ENCODE assay signal across 21 cellular contexts in the genomic region with DNA sequence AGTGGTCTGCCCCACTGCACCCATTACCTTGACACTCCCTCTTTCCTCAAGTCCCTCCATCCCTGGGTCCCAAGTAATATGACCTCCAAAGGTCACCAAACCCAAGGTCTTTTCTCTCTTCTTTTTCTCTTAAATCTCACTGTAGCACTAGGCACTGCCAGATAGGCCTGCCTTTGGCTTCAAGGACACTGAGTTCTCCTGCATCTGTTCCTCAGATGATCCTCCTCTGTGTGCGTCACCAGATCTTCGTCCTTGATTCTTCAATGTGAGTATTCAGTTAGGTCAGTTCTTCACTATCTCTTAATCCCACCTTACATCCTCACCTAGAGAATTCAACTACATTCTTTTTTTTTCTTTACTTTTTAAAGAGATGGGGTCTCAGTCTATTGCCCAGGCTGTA.
DNase-seq lines count a peak whose midpoint lies in the region; ATAC-seq, FAIRE-seq and TF ChIP-seq lines count a peak whose summit lies in the region.
"Had no signal": no experiment of that assay in that cellular context is flagged by ENCODE, and none has a peak within 500 bp of the region (broad histone marks: within the 10 kb centered on the region; RNA-seq: fewer than 3 reads in every experiment).

No MANE protein-coding gene starts in this region.

- H3F3A ChIP-seq in Loucy (ENCODE audit: low read depth) = peaks cover 12% of the 10 kb centered on the region; the same call in 1 of the 2 replicates

- H3K9me1 ChIP-seq in K562 (ENCODE audit: control insufficient read depth, insufficient read depth, low read length) = peaks cover 4% of the 10 kb centered on the region

- peaks cover 32% of the 10 kb centered on the region for H3K4me1 Mint-ChIP-seq in CD8-positive, alpha-beta T cell (ENCODE audit: low read depth)

- H3K36me3 ChIP-seq in BLaER1 = peaks cover 28% of the 10 kb centered on the region
- H3K36me3 ChIP-seq in CD8-positive, alpha-beta T cell (ENCODE audit: insufficient read depth, low read length) = no peaks in the 10 kb centered on the region
- H3K36me3 ChIP-seq in Loucy (ENCODE audit: insufficient read depth, low read length) = peaks cover 27% of the 10 kb centered on the region; the same call in 1 of the 2 replicates
- H3K36me3 ChIP-seq in K562 (ENCODE audit: control insufficient read depth, insufficient read depth, low read length) = peaks cover 59% of the 10 kb centered on the region

- DNase-seq in CD8-positive, alpha-beta T cell = no peak
- DNase-seq in K562 (ENCODE audit: extremely low read depth in 1 of 4, low spot score in 3 of 4) = peak in 2 of 4 experiments; percentile 20 to 25
- DNase-seq in retina = no peak
- no peak for DNase-seq in stimulated activated CD4-positive, alpha-beta T cell treated with anti-CD3 and anti-CD28 coated beads, Interleukin-4, amount 100 ng/mL, for 24 hours
- DNase-seq: body of pancreas; hippocampal formation; IMR-90; NCI-H187 treated with DMSO at 0.1 percent for 48 hours; NCI-H446; posterior cingulate gyrus; stimulated activated CD4-positive, alpha-beta T cell treated with anti-CD3 and anti-CD28 coated beads, Interleukin-2, amount 100 ng/mL, for 48 hours; substantia nigra had no signal

- no peak for TF ChIP-seq POLR2A in K562 (conservative IDR thresholded peaks at IDR 0.05)

- H3K4me2 ChIP-seq in BLaER1 = peak overlapping the region; percentile 62
- peak overlapping the region; percentile 72 for H3K4me2 ChIP-seq in Loucy (ENCODE audit: low read depth, low read length, poor library complexity, severe bottlenecking)
- no peak overlapping the region for H3K4me2 ChIP-seq in K562 (ENCODE audit: insufficient read depth, low read length)

- no peak overlapping the region for H2AFZ ChIP-seq in Loucy (ENCODE audit: low read length)
- no peak overlapping the region for H2AFZ ChIP-seq in K562 (ENCODE audit: low read depth, low read length)

- H3K27me3 ChIP-seq in BLaER1 (no peaks in the 10 kb centered on the region), Loucy (ENCODE audit: insufficient read depth, low read length, poor library complexity, severe bottlenecking) (no peaks in the 10 kb centered on the region), K562 (ENCODE audit: control insufficient read depth in 2 of 2, insufficient read depth in 2 of 2, low read length in 2 of 2) (no peaks in the 10 kb centered on the region)
- H3K27me3 ChIP-seq in CD8-positive, alpha-beta T cell (ENCODE audit: insufficient read depth, low read length) = no peaks in the 10 kb centered on the region
- H3K27me3 ChIP-seq: body of pancreas, vagina had no signal

- H3K27ac Mint-ChIP-seq in CD8-positive, alpha-beta T cell = peak overlapping the region; percentile 84

- H4K20me1 ChIP-seq in BLaER1 (no peaks in the 10 kb centered on the region), Loucy (ENCODE audit: insufficient read depth, low read length, poor library complexity, severe bottlenecking) (no peaks in the 10 kb centered on the region), K562 (replicated peaks; ENCODE audit: control insufficient read depth, insufficient read depth, low read length) (no peaks in the 10 kb centered on the region)

- no peaks in the 10 kb centered on the region for H3K9me2 ChIP-seq in Loucy (replicated peaks; ENCODE audit: low read depth, low read length)

- in situ Hi-C loops in K562 (cut with MboI) = no loop called here

- intact Hi-C loops in CD8-positive, alpha-beta T cell (cut with DNase I, micrococcal nuclease) = no loop called here
- intact Hi-C loops in K562 (cut with micrococcal nuclease) = no loop called here

- no peak for ATAC-seq in CD8-positive, alpha-beta T cell
- ATAC-seq in K562 (peak; percentile 39), HG03196 (IDR thresholded peaks at IDR 0.05; ENCODE audit: unreplicated experiment) (no peak)
- ATAC-seq: body of pancreas, Right ventricle myocardium inferior had no signal

- peaks cover 74% of the 10 kb centered on the region for H3K36me3 Mint-ChIP-seq in CD8-positive, alpha-beta T cell

- no peak for TF ChIP-seq EP300 in K562 (IDR thresholded peaks at IDR 0.05; ENCODE audit: low read length)

- 61% methylated on average over 2 of the region's 2 CpGs for WGBS in K562 (ENCODE audit: insufficient coverage, low coverage, missing lambda C conversion rate)

- H3K9me3 Mint-ChIP-seq in CD8-positive, alpha-beta T cell = no peaks in the 10 kb centered on the region

- H3K9me3 ChIP-seq in BLaER1 (peaks cover 9% of the 10 kb centered on the region; the same call in 1 of the 2 replicates), Loucy (ENCODE audit: insufficient read depth, low read depth, low read length) (no peaks in the 10 kb centered on the region; the same call in 1 of the 2 replicates), K562 (replicated peaks; ENCODE audit: control insufficient read depth, insufficient read depth, low read depth, low read length) (no peaks in the 10 kb centered on the region)
- H3K9me3 ChIP-seq in CD8-positive, alpha-beta T cell (ENCODE audit: low read length) = no peaks in the 10 kb centered on the region
- H3K9me3 ChIP-seq: body of pancreas, vagina had no signal

- peaks cover 41% of the 10 kb centered on the region for H3K4me1 ChIP-seq in BLaER1
- peaks cover 8% of the 10 kb centered on the region for H3K4me1 ChIP-seq in CD8-positive, alpha-beta T cell (ENCODE audit: insufficient read depth, low read length)
- H3K4me1 ChIP-seq in Loucy (ENCODE audit: insufficient read depth, low read length, poor library complexity, severe bottlenecking) = peaks cover 71% of the 10 kb centered on the region
- peaks cover 0 to 9% of the 10 kb centered on the region in 2 experiments; a peak in 3 of 5 replicates for H3K4me1 ChIP-seq in K562 (replicated peaks in 1 of 2; ENCODE audit: control insufficient read depth in 2 of 2, insufficient read depth in 2 of 2, low read length in 2 of 2)
- H3K4me1 ChIP-seq: body of pancreas, vagina had no signal

- no peak for TF ChIP-seq CTCF in CD8-positive, alpha-beta T cell (IDR thresholded peaks at IDR 0.05)
- no peak for TF ChIP-seq CTCF in Loucy (conservative IDR thresholded peaks at IDR 0.05; ENCODE audit: low read length)
- TF ChIP-seq CTCF in K562 (IDR thresholded peaks at IDR 0.05 in 2 of 3, conservative IDR thresholded peaks at IDR 0.05 in 1 of 3; ENCODE audit: insufficient read depth in 2 of 3, low read depth in 1 of 3, low read length in 3 of 3) = no peak

- H3K27ac ChIP-seq in BLaER1 = peak overlapping the region; percentile 13; the same call in 1 of the 2 replicates
- no peak overlapping the region for H3K27ac ChIP-seq in CD8-positive, alpha-beta T cell (ENCODE audit: low read depth, low read length)
- 0 out of 3 replicates have a peak overlapping the region, but pooled peaks have one; percentile 5 for H3K27ac ChIP-seq in K562 (ENCODE audit: extremely low read depth, low read depth, low read length)
- H3K27ac ChIP-seq: body of pancreas, coronary artery, skin epidermis, vagina had no signal

- no peak for FAIRE-seq in K562 (lab: Jason Lieb, UNC)
- FAIRE-seq: keratinocyte had no signal

- BruUV-seq in K562 (replicated peaks; lab: Mats Ljungman, UMichigan) = no TSS peak

- no peaks in the 10 kb centered on the region for H3K27me3 Mint-ChIP-seq in CD8-positive, alpha-beta T cell (ENCODE audit: low read depth)

- POLR2A ChIA-PET in CD8-positive, alpha-beta T cell (lab: Charles Lee) = no interaction called here
- POLR2A ChIA-PET in K562 (lab: Yijun Ruan, JAX) = no interaction called here

- no peak overlapping the region for H3K4me3 ChIP-seq in BLaER1
- H3K4me3 ChIP-seq in CD8-positive, alpha-beta T cell (ENCODE audit: low read depth, low read length) = no peak overlapping the region
- peak overlapping the region; percentile 56 for H3K4me3 ChIP-seq in Loucy (ENCODE audit: low read length, poor library complexity, severe bottlenecking)
- H3K4me3 ChIP-seq in K562 = no peak overlapping the region
- H3K4me3 ChIP-seq: body of pancreas, coronary artery, lung, skin epidermis, vagina had no signal

- peak overlapping the region; percentile 4 for H3K4me3 Mint-ChIP-seq in CD8-positive, alpha-beta T cell

- H3K79me2 ChIP-seq in Loucy (ENCODE audit: insufficient read depth, low read length) = peaks cover 19% of the 10 kb centered on the region; the same call in 1 of the 2 replicates
- H3K79me2 ChIP-seq in K562 (ENCODE audit: control insufficient read depth, insufficient read depth, low read length) = no peaks in the 10 kb centered on the region; the same call in 2 of the 3 replicates

- TF ChIP-seq RAD21 in K562 (CRISPR knock-in tag; conservative IDR thresholded peaks at IDR 0.05 in 1 of 2, IDR thresholded peaks at IDR 0.05 in 1 of 2) = no peak

- CTCF ChIA-PET in CD8-positive, alpha-beta T cell (lab: Charles Lee) = no interaction called here
- CTCF ChIA-PET in K562 (lab: Yijun Ruan, JAX; ENCODE audit: low intra/inter-chr PET ratio) = no interaction called here

- H3K9ac ChIP-seq in BLaER1 = no peak overlapping the region
- peak overlapping the region; percentile 56 for H3K9ac ChIP-seq in Loucy (ENCODE audit: low read depth, low read length, poor library complexity, severe bottlenecking)
- no peak overlapping the region for H3K9ac ChIP-seq in K562 (ENCODE audit: insufficient read depth in 1 of 2, low read depth in 2 of 2, low read length in 2 of 2)

TF ChIP-seq in K562, 482 proteins besides CTCF, POLR2A, EP300 and RAD21 (continues in another document):
- TF ChIP-seq ETV6 (IDR thresholded peaks at IDR 0.05; ENCODE audit: borderline replicate concordance in 1 of 2, low read depth in 2 of 2, low read length in 1 of 2) (no peak), ETV6 (CRISPR knock-in tag; IDR thresholded peaks at IDR 0.05; ENCODE audit: borderline replicate concordance) (no peak), RFX1 (IDR thresholded peaks at IDR 0.05) (no peak)
- TF ChIP-seq, protein P1, sequence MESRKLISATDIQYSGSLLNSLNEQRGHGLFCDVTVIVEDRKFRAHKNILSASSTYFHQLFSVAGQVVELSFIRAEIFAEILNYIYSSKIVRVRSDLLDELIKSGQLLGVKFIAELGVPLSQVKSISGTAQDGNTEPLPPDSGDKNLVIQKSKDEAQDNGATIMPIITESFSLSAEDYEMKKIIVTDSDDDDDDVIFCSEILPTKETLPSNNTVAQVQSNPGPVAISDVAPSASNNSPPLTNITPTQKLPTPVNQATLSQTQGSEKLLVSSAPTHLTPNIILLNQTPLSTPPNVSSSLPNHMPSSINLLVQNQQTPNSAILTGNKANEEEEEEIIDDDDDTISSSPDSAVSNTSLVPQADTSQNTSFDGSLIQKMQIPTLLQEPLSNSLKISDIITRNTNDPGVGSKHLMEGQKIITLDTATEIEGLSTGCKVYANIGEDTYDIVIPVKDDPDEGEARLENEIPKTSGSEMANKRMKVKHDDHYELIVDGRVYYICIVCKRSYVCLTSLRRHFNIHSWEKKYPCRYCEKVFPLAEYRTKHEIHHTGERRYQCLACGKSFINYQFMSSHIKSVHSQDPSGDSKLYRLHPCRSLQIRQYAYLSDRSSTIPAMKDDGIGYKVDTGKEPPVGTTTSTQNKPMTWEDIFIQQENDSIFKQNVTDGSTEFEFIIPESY (CRISPR knock-in tag; IDR thresholded peaks at IDR 0.05) = no peak
